ENCODE assay signal across 1 cellular context in genomic region chr9:100425758-100426157, GRCh38.
TF ChIP-seq lines count a peak whose summit lies in the region.

No MANE protein-coding gene starts in this region.

TF ChIP-seq in HCT116, 20 proteins besides CTCF, POLR2A, EP300 and RAD21 (continued from another document):
- no peak for TF ChIP-seq REST (IDR thresholded peaks at IDR 0.05; ENCODE audit: low read depth)
- no peak for TF ChIP-seq MAX (IDR thresholded peaks at IDR 0.05)
- TF ChIP-seq YY1 (IDR thresholded peaks at IDR 0.05; ENCODE audit: extremely low read depth, insufficient replicate concordance, low read depth, low read length), result no peak
- no peak for TF ChIP-seq EZH2phosphoT487 (IDR thresholded peaks at IDR 0.05; ENCODE audit: borderline replicate concordance)
- TF ChIP-seq ZFX (IDR thresholded peaks at IDR 0.05), result no peak
- no peak for TF ChIP-seq SIN3A (IDR thresholded peaks at IDR 0.05; ENCODE audit: low read depth)
- TF ChIP-seq JUND (IDR thresholded peaks at IDR 0.05), result no peak
- no peak for TF ChIP-seq ATF3 (IDR thresholded peaks at IDR 0.05)
- no peak for TF ChIP-seq EZH2 (IDR thresholded peaks at IDR 0.05)
- no peak for TF ChIP-seq CBX3 (IDR thresholded peaks at IDR 0.05; ENCODE audit: low read depth)
- TF ChIP-seq POLR2AphosphoS5 (IDR thresholded peaks at IDR 0.05; ENCODE audit: low read depth, low read length), result no peak
TF ChIP-seq in HCT116: peak in this region for 0.
